ENCODE assay signal across 26 cellular contexts in the genomic region with DNA sequence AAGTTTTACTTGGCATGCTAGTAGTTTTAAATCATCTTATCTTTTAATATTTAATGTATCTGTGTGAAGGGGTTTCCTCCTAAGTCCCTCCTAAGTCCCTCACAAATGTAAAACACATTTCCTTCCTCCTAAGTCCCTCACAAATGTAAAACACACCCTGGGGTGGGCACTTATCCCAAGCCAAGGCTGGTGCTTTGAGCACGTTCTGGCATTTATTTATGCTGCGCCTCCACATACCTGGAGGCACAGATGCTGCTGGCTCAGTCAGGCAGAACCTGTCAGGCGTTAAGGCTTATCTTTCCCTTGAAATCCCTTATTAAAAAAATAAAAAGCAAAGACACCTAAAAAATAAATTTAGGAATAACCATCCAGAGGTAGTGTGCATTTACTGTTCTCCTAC.
A peak's percentile ranks its signal among the peaks of the same experiment; 100 is the strongest.
DNase-seq lines count a peak whose midpoint lies in the region; ATAC-seq and TF ChIP-seq lines count a peak whose summit lies in the region.
"Had no signal": no experiment of that assay in that cellular context is flagged by ENCODE, and none has a peak within 500 bp of the region (broad histone marks: within the 10 kb centered on the region; RNA-seq: fewer than 3 reads in every experiment).

No MANE protein-coding gene starts in this region.

- CTCF ChIA-PET in WTC11 (lab: Charles Lee): no interaction called here

- DNase-seq in GM23338 (ENCODE audit: low spot score) (peak; percentile 61), WTC11 (ENCODE audit: low spot score) (peak; percentile 26), left lung (no peak), NCI-H1436 treated with DMSO at 0.1 percent for 48 hours (lab: John Stamatoyannopoulos, UW) (no peak), SW 1271 (lab: John Stamatoyannopoulos, UW) (no peak)
- no peak for DNase-seq in stimulated activated CD4-positive, alpha-beta T cell treated with anti-CD3 and anti-CD28 coated beads, Interleukin-4, amount 100 ng/mL, for 24 hours
- DNase-seq: activated effector memory CD4-positive, alpha-beta T cell treated with Interleukin-2 at 50 U/mL for 16 hours; activated naive CD8-positive, alpha-beta T cell treated with anti-CD3 and anti-CD28 coated beads, Interleukin-2, amount 10 ng/mL, durations not matched to agents 7 days and 5 days; body of pancreas; CD4-positive, alpha-beta memory T cell; DND-41; erythroblast; GM23248; kidney; mammary epithelial cell; NCI-H69; occipital lobe; stimulated activated CD4-positive, alpha-beta T cell treated with anti-CD3 and anti-CD28 coated beads, Interleukin-2, amount 100 ng/mL, for 48 hours; stimulated activated naive CD4-positive, alpha-beta T cell; T-helper 1 cell had no signal

- H4K20me1 ChIP-seq in GM23338 (replicated peaks; ENCODE audit: insufficient read depth): no peaks in the 10 kb centered on the region

- no peak overlapping the region for H3K4me3 Mint-ChIP-seq in GM23338
- H3K4me3 Mint-ChIP-seq in WTC11: no peak overlapping the region
- H3K4me3 Mint-ChIP-seq: activated naive CD8-positive, alpha-beta T cell treated with anti-CD3 and anti-CD28 coated beads, Interleukin-2, amount 10 ng/mL, durations not matched to agents 7 days and 5 days; CD4-positive, alpha-beta memory T cell had no signal

- H3K4me1 Mint-ChIP-seq in GM23338: peaks cover 41% of the 10 kb centered on the region
- peaks cover 45% of the 10 kb centered on the region for H3K4me1 Mint-ChIP-seq in WTC11

- peak overlapping the region; percentile 7; the same call in 1 of the 2 replicates for H3K4me2 ChIP-seq in GM23338
- H3K4me2 ChIP-seq: hepatocyte had no signal

- no peaks in the 10 kb centered on the region for H3F3A ChIP-seq in GM23338 (replicated peaks; ENCODE audit: low read depth)

- H3K27me3 Mint-ChIP-seq in GM23338 (ENCODE audit: insufficient read depth, low read depth, poor library complexity): peaks cover 2% of the 10 kb centered on the region
- no peaks in the 10 kb centered on the region for H3K27me3 Mint-ChIP-seq in WTC11 (ENCODE audit: low read depth)
- H3K27me3 Mint-ChIP-seq: CD4-positive, alpha-beta memory T cell; IgD-negative memory B cell had no signal

- H3K27me3 ChIP-seq in GM23338 (ENCODE audit: insufficient read depth): no peaks in the 10 kb centered on the region
- no peaks in the 10 kb centered on the region for H3K27me3 ChIP-seq in left lung
- H3K27me3 ChIP-seq: body of pancreas, foreskin keratinocyte, hepatocyte had no signal

- no peak for TF ChIP-seq CTCF in C4-2B (conservative IDR thresholded peaks at IDR 0.05)
- no peak for TF ChIP-seq CTCF in GM23338 (conservative IDR thresholded peaks at IDR 0.05; ENCODE audit: low read depth in 2 of 2)
- no peak for TF ChIP-seq CTCF in WTC11 (IDR thresholded peaks at IDR 0.05)
- no peak for TF ChIP-seq CTCF in left lung (IDR thresholded peaks at IDR 0.05)

- no peaks in the 10 kb centered on the region for H3K36me3 ChIP-seq in GM23338 (ENCODE audit: insufficient read depth)
- H3K36me3 ChIP-seq in left lung: no peaks in the 10 kb centered on the region
- H3K36me3 ChIP-seq: thoracic aorta had no signal

- no peaks in the 10 kb centered on the region for H3K9me3 ChIP-seq in left lung
- H3K9me3 ChIP-seq: body of pancreas, thoracic aorta had no signal

- peaks cover 2% of the 10 kb centered on the region; the same call in 2 of the 3 replicates for H3K9me3 Mint-ChIP-seq in GM23338
- peaks cover 3% of the 10 kb centered on the region; the same call in 1 of the 2 replicates for H3K9me3 Mint-ChIP-seq in WTC11
- H3K9me3 Mint-ChIP-seq: activated naive CD8-positive, alpha-beta T cell treated with anti-CD3 and anti-CD28 coated beads, Interleukin-2, amount 10 ng/mL, durations not matched to agents 7 days and 5 days; CD4-positive, alpha-beta memory T cell; IgD-negative memory B cell had no signal

- no peaks in the 10 kb centered on the region for H3K79me2 ChIP-seq in GM23338 (replicated peaks; ENCODE audit: insufficient read depth)
- H3K79me2 ChIP-seq: hepatocyte had no signal

- no peak overlapping the region for H2AFZ ChIP-seq in GM23338
- H2AFZ ChIP-seq: GM23248, hepatocyte had no signal

- no peaks in the 10 kb centered on the region; the same call in 1 of the 2 replicates for H3K9me2 ChIP-seq in GM23338 (ENCODE audit: insufficient read depth)

- H3K27ac ChIP-seq in C4-2B: peak overlapping the region; percentile 49
- H3K27ac ChIP-seq in GM23338 (ENCODE audit: low read depth): no peak overlapping the region
- H3K27ac ChIP-seq in left lung: no peak overlapping the region
- H3K27ac ChIP-seq: body of pancreas, foreskin keratinocyte, GM23248, hepatocyte, thoracic aorta had no signal

- H3K27ac Mint-ChIP-seq in GM23338 (peak overlapping the region; percentile 53; the same call in 1 of the 2 replicates), WTC11 (peak overlapping the region; percentile 40; the same call in 1 of the 2 replicates)
- H3K27ac Mint-ChIP-seq: activated naive CD8-positive, alpha-beta T cell treated with anti-CD3 and anti-CD28 coated beads, Interleukin-2, amount 10 ng/mL, durations not matched to agents 7 days and 5 days; CD4-positive, alpha-beta memory T cell; IgD-negative memory B cell had no signal

- H3K4me3 ChIP-seq in GM23338: no peak overlapping the region
- H3K4me3 ChIP-seq in left lung: no peak overlapping the region
- H3K4me3 ChIP-seq: body of pancreas, GM23248, hepatocyte, thoracic aorta had no signal

- intact Hi-C loops in left lung (cut with DNase I): no loop called here

- ATAC-seq in GM23338: peak; percentile 98
- ATAC-seq in WTC11: peak; percentile 93
- peak; percentile 20 for ATAC-seq in left lung
- ATAC-seq in HG02759 (IDR thresholded peaks at IDR 0.05; ENCODE audit: unreplicated experiment): no peak
- ATAC-seq: body of pancreas, foreskin keratinocyte had no signal

- peaks cover 7% of the 10 kb centered on the region; the same call in 1 of the 3 replicates for H3K36me3 Mint-ChIP-seq in GM23338 (ENCODE audit: low read depth)
- peaks cover 6% of the 10 kb centered on the region; the same call in 1 of the 2 replicates for H3K36me3 Mint-ChIP-seq in WTC11
- H3K36me3 Mint-ChIP-seq: activated naive CD8-positive, alpha-beta T cell treated with anti-CD3 and anti-CD28 coated beads, Interleukin-2, amount 10 ng/mL, durations not matched to agents 7 days and 5 days had no signal

- peaks cover 12% of the 10 kb centered on the region for H3K4me1 ChIP-seq in GM23338 (ENCODE audit: insufficient read depth)
- H3K4me1 ChIP-seq in left lung: peaks cover 0 to 5% of the 10 kb centered on the region in 2 donors

- POLR2A ChIA-PET in WTC11 (lab: Charles Lee): no interaction called here

TF ChIP-seq in WTC11, 78 proteins besides CTCF, POLR2A, EP300 and RAD21:
- TF ChIP-seq ZNF263 (CRISPR knock-in tag; IDR thresholded peaks at IDR 0.05; ENCODE audit: low read depth) (no peak), ZNF423 (CRISPR knock-in tag; IDR thresholded peaks at IDR 0.05) (0 out of 2 replicates have a peak, but pooled peaks have one; percentile 30), TEAD1 (CRISPR knock-in tag; IDR thresholded peaks at IDR 0.05) (peak; percentile 25; the same call in 1 of the 2 replicates)

Comparison
In these comparisons a context has a peak if more than half of its experiments do, and no peak if none do; other contexts are left out.
1. DNase-seq: peak in GM23338 (single experiment) and WTC11 (single experiment); none in left lung (0 of 2), NCI-H1436 treated with DMSO at 0.1 percent for 48 hours (single experiment), stimulated activated CD4-positive, alpha-beta T cell treated with anti-CD3 and anti-CD28 coated beads, Interleukin-4, amount 100 ng/mL, for 24 hours (single experiment) and SW 1271 (0 of 2).